18 cellular contexts compared by ENCODE assay signal in genomic region chr4:90120815-90121214, GRCh38. TPM values are rescaled to one million over a fixed set of nuclear protein-coding genes. Genes with fewer than 3 reads are reported as not detected.
"Had no signal": no experiment of that assay in that cellular context is flagged by ENCODE, and none has a peak within 500 bp of the region (broad histone marks: within the 10 kb centered on the region; RNA-seq: fewer than 3 reads in every experiment).

No MANE protein-coding gene starts in this region.

- H3K79me2 ChIP-seq: hepatocyte had no signal

- H3K36me3 ChIP-seq: neural progenitor cell, ovary, right atrium auricular region, transverse colon had no signal

- H3K4me3 ChIP-seq: hepatocyte, lung, neural progenitor cell, ovary, right atrium auricular region, smooth muscle cell, transverse colon had no signal

- H3K9ac ChIP-seq: neural progenitor cell had no signal

- H3K4me2 ChIP-seq: hepatocyte, neural progenitor cell, smooth muscle cell had no signal

- H3K27ac ChIP-seq: foreskin keratinocyte, hepatocyte, neural progenitor cell, ovary, right atrium auricular region, transverse colon had no signal

- ATAC-seq: effector memory CD8-positive, alpha-beta T cell; foreskin keratinocyte; natural killer cell treated with Interleukin-12 subunit alpha and Interleukin-12 subunit beta and Interleukin-15 and Interleukin-18, amount 100 ng/mL, for 72 hours; stimulated activated effector memory CD8-positive, alpha-beta T cell treated with anti-CD3 and anti-CD28 coated beads, Interleukin-12 subunit alpha, Interleukin-12 subunit beta, amount 100 ng/mL, for 72 hours; stimulated activated naive CD8-positive, alpha-beta T cell treated with anti-CD3 and anti-CD28 coated beads, Interleukin-15, Interleukin-2, amounts not matched to agents 100 U/mL and 50 U/mL, for 24 hours had no signal

- H3K4me1 ChIP-seq: neural progenitor cell, right atrium auricular region, transverse colon had no signal

- H2AFZ ChIP-seq: hepatocyte, neural progenitor cell had no signal

- DNase-seq: effector memory CD8-positive, alpha-beta T cell; foreskin keratinocyte; head of caudate nucleus; left colon; left ventricle myocardium superior; mesenchymal stem cell; nucleus accumbens; ovary; stimulated activated CD4-positive, alpha-beta T cell treated with anti-CD3 and anti-CD28 coated beads, Interleukin-2, amount 100 ng/mL, for 48 hours; stimulated activated naive CD8-positive, alpha-beta T cell treated with anti-CD3 and anti-CD28 coated beads, Interleukin-15, Interleukin-2, amounts not matched to agents 100 U/mL and 50 U/mL, for 24 hours; transverse colon had no signal

- H3K9me3 ChIP-seq: ovary, right atrium auricular region, transverse colon had no signal

- H3K27me3 ChIP-seq: foreskin keratinocyte, hepatocyte, ovary, right atrium auricular region, transverse colon had no signal

RNA-seq across cellular contexts. Expression of gene CCSER1, which starts 6.4 kb away (rescaled TPM):
- polyA plus RNA-seq: smooth muscle cell had no signal
